In the genomic region with DNA sequence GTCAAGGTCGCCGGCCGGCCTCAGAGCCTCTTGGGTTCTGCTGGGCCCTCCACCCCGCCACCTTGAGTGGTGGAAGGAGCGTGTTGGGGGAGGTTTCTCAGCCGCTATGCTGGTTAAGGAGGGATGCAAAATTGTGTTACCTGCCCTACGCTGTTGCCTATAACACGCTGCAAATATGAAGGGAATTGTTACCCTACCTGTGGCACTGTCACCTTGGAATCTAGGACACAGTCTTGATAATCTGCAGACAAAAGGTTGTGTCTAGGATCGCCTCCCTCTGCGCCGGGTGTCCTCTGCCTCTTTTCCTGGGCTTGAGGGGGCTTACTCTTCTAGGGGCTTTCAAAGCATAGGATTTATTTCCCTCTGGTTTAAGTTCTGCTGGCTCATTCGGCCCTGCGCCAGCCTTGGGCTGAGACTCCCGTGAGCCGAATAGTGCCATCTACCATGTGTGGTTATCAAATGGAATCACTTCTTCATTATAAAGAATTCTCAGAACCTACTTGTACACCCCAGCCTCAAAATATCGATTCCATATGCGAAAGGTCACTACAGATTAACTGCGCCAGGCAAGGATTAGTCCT, we compare ENCODE assay signal across 8 cellular contexts. TPM values are rescaled to one million over a fixed set of nuclear protein-coding genes. Genes with fewer than 3 reads are reported as not detected.
DNase-seq lines count a peak whose midpoint lies in the region; ATAC-seq and TF ChIP-seq lines count a peak whose summit lies in the region.

No MANE protein-coding gene starts in this region.

- peak overlapping the region; percentile 71 for H3K9ac ChIP-seq in HUES64 (ENCODE audit: low read depth, low read length)
- peak overlapping the region; percentile 78 for H3K9ac ChIP-seq in mesendoderm (ENCODE audit: low read length)

- no peak for TF ChIP-seq POLR2A in upper lobe of left lung (IDR thresholded peaks at IDR 0.05)

- H3K27me3 ChIP-seq in HUES64 (ENCODE audit: insufficient read depth, low read length) (peaks cover 11% of the 10 kb centered on the region; the same call in 1 of the 2 replicates), mesendoderm (ENCODE audit: insufficient read depth, low read length, poor library complexity) (no peaks in the 10 kb centered on the region), upper lobe of left lung (no peaks in the 10 kb centered on the region)

- peak overlapping the region; percentile 62 for H3K4ac ChIP-seq in mesendoderm (ENCODE audit: low read depth, low read length)

- no peak overlapping the region for H3K23ac ChIP-seq in mesendoderm (ENCODE audit: low read length)

- H2BK15ac ChIP-seq in mesendoderm (replicated peaks; ENCODE audit: low read depth), result no peak overlapping the region

- no peak overlapping the region for H2AK5ac ChIP-seq in mesendoderm (ENCODE audit: low read length)

- no peak for TF ChIP-seq EP300 in upper lobe of left lung (IDR thresholded peaks at IDR 0.05)

- no peak for DNase-seq in central memory CD8-positive, alpha-beta T cell (ENCODE audit: low spot score in 2 of 2)
- no peak for DNase-seq in mesendoderm
- DNase-seq in upper lobe of left lung, result no peak
- no peak for DNase-seq in SK-N-DZ (ENCODE audit: low spot score)
- DNase-seq in NCI-H1694 (lab: John Stamatoyannopoulos, UW), result no peak

- H3K18ac ChIP-seq in mesendoderm (ENCODE audit: low read length), result peak overlapping the region; percentile 69

- ATAC-seq in central memory CD8-positive, alpha-beta T cell (replicated peaks; ENCODE audit: extremely low read depth, poor library complexity, severe bottlenecking), result peak; percentile 25
- ATAC-seq in upper lobe of left lung (ENCODE audit: low FRiP score in 2 of 2) (no peak), GM21390 (IDR thresholded peaks at IDR 0.05; ENCODE audit: unreplicated experiment) (no peak)

- peak overlapping the region; percentile 7 for H4K8ac ChIP-seq in mesendoderm (ENCODE audit: low read depth, low read length)

- H3K9me3 Mint-ChIP-seq in central memory CD8-positive, alpha-beta T cell, result no peaks in the 10 kb centered on the region

- H3K4me1 Mint-ChIP-seq in central memory CD8-positive, alpha-beta T cell, result peaks cover 6% of the 10 kb centered on the region

- H2BK5ac ChIP-seq in mesendoderm (ENCODE audit: low read length), result no peak overlapping the region

- H3K4me1 ChIP-seq in HUES64 (ENCODE audit: insufficient read depth, low read length), result peaks cover 8% of the 10 kb centered on the region
- H3K4me1 ChIP-seq in mesendoderm (ENCODE audit: control insufficient read depth, low read depth, low read length), result peaks cover 12% of the 10 kb centered on the region
- H3K4me1 ChIP-seq in upper lobe of left lung, result peaks cover 0 to 39% (median 15%) of the 10 kb centered on the region in 4 donors

- H3K27me3 Mint-ChIP-seq in central memory CD8-positive, alpha-beta T cell, result peaks cover 48% of the 10 kb centered on the region

- TF ChIP-seq CTCF in C4-2B (conservative IDR thresholded peaks at IDR 0.05), result no peak
- TF ChIP-seq CTCF in upper lobe of left lung (IDR thresholded peaks at IDR 0.05), result no peak

- H3K4me3 ChIP-seq in HUES64 (ENCODE audit: low read length), result peak overlapping the region; percentile 80
- peak overlapping the region; percentile 59 for H3K4me3 ChIP-seq in mesendoderm (ENCODE audit: low read length)
- peak overlapping the region; percentile 35 to 75 (median 70) for H3K4me3 ChIP-seq in upper lobe of left lung

- H3K36me3 ChIP-seq in HUES64 (ENCODE audit: insufficient read depth, low read length) (no peaks in the 10 kb centered on the region), mesendoderm (ENCODE audit: control insufficient read depth, insufficient read depth, low read length) (no peaks in the 10 kb centered on the region), upper lobe of left lung (no peaks in the 10 kb centered on the region)

- H2BK120ac ChIP-seq in mesendoderm (ENCODE audit: low read depth, low read length), result no peak overlapping the region

- H3K9me3 ChIP-seq in HUES64 (ENCODE audit: insufficient read depth, low read depth, low read length), result no peaks in the 10 kb centered on the region
- no peaks in the 10 kb centered on the region for H3K9me3 ChIP-seq in upper lobe of left lung

- H3K79me1 ChIP-seq in mesendoderm (ENCODE audit: low read length), result peaks cover 8% of the 10 kb centered on the region

- H3K27ac ChIP-seq in C4-2B (peak overlapping the region; percentile 25), HUES64 (ENCODE audit: low read depth, low read length) (peak overlapping the region; percentile 46; the same call in 1 of the 2 replicates), mesendoderm (ENCODE audit: low read depth, low read length) (peak overlapping the region; percentile 27), upper lobe of left lung (peak overlapping the region; percentile 90 to 95 (median 91))

- peaks cover 3% of the 10 kb centered on the region for H3K79me2 ChIP-seq in mesendoderm (ENCODE audit: control insufficient read depth, insufficient read depth, low read length)

- H3K4me3 Mint-ChIP-seq in central memory CD8-positive, alpha-beta T cell, result peak overlapping the region; percentile 79

- H3K4me2 ChIP-seq in mesendoderm (ENCODE audit: low read length), result peak overlapping the region; percentile 74

- 32% methylated on average over 18 of the region's 18 CpGs for WGBS in HUES64
- WGBS in mesendoderm (ENCODE audit: extremely low coverage, insufficient coverage, low lambda C conversion rate), result no CpG with 5 or more reads among the region's 18 CpGs
- 54 to 70% methylated on average over 12 to 13 of the region's 18 CpGs for WGBS in upper lobe of left lung, 2 donors

- H3K56ac ChIP-seq in mesendoderm (ENCODE audit: low read length), result peak overlapping the region; percentile 91

- no peak overlapping the region for H3K27ac Mint-ChIP-seq in central memory CD8-positive, alpha-beta T cell (ENCODE audit: low read depth)

- no peak overlapping the region for H4K5ac ChIP-seq in mesendoderm (ENCODE audit: low read length)

- peaks cover 2% of the 10 kb centered on the region for H3K36me3 Mint-ChIP-seq in central memory CD8-positive, alpha-beta T cell (ENCODE audit: insufficient read depth)

RNA-seq across cellular contexts. Expression of gene SLC22A15, which starts 0.7 kb away (rescaled TPM):
- 1.8 TPM for polyA plus RNA-seq in HUES64 (2013, experiment 1 of 2)
- polyA plus RNA-seq in HUES64 (2013, experiment 2 of 2), result 2.1 TPM
- 1.4 TPM for polyA plus RNA-seq in mesendoderm (2013, experiment 1 of 2)
- polyA plus RNA-seq in mesendoderm (2013, experiment 2 of 2), result 1.6 TPM
- total RNA-seq in upper lobe of left lung, result 10 to 100 TPM; 12.5 to 52.4 (median 27.1) TPM
- not detected in 2 replicates for polyA plus RNA-seq in SK-N-DZ (2014; cell fraction: cytosol; rRNA removed)
- not detected in 2 replicates for polyA plus RNA-seq in SK-N-DZ (2014; cell fraction: nucleus; rRNA removed)

Comparison
In these comparisons a context has a peak if more than half of its experiments do, and no peak if none do; other contexts are left out.
1. H3K27ac ChIP-seq: peak in every context shown above with its lines; median percentile 91 in upper lobe of left lung; 46 in HUES64; 27 in mesendoderm; 25 in C4-2B.